ENCODE assay signal across 8 cellular contexts in genomic region chr10:43409385-43410109, GRCh38. TPM values are rescaled to one million over a fixed set of nuclear protein-coding genes. Genes with fewer than 3 reads are reported as not detected.
DNase-seq lines count a peak whose midpoint lies in the region; ATAC-seq and TF ChIP-seq lines count a peak whose summit lies in the region.

No MANE protein-coding gene starts in this region.

- DNase-seq in NCI-H1092 treated with DMSO at 0.1 percent for 48 hours (lab: John Stamatoyannopoulos, UW) (peak; percentile 31), fibroblast of pulmonary artery (ENCODE audit: low read depth) (no peak), trophoblast cell (peak; percentile 33 to 57), SW480 (ENCODE audit: low spot score) (no peak), NCI-H2196 (lab: John Stamatoyannopoulos, UW; ENCODE audit: unreplicated experiment) (no peak)
- DNase-seq in activated T-cell treated with anti-CD3 and anti-CD28 coated beads, Interleukin-2, amount 50 U/mL, for 24 hours: peak; percentile 79

- peaks cover 31% of the 10 kb centered on the region for H3F3A ChIP-seq in DOHH2 (ENCODE audit: control insufficient read depth, insufficient read depth)

- H3K4me2 ChIP-seq in DOHH2 (ENCODE audit: low read length) (peak overlapping the region; percentile 88), trophoblast cell (ENCODE audit: low read length) (peak overlapping the region; percentile 70)

- H3K4me3 ChIP-seq in DOHH2 (ENCODE audit: low read length): peak overlapping the region; percentile 85
- peak overlapping the region; percentile 68 for H3K4me3 ChIP-seq in fibroblast of pulmonary artery (replicated peaks; ENCODE audit: low read depth, low read length)
- peak overlapping the region; percentile 68 for H3K4me3 ChIP-seq in trophoblast cell (ENCODE audit: low read depth, low read length)

- peaks cover 9% of the 10 kb centered on the region; the same call in 1 of the 2 replicates for H4K20me1 ChIP-seq in DOHH2 (ENCODE audit: control insufficient read depth, insufficient read depth, low read depth, low read length)

- H4K8ac ChIP-seq in trophoblast cell (ENCODE audit: low read depth, low read length): peak overlapping the region; percentile 92

- no peaks in the 10 kb centered on the region for H3K9me3 Mint-ChIP-seq in activated T-cell treated with anti-CD3 and anti-CD28 coated beads, Interleukin-2, amount 50 U/mL, for 24 hours

- H3K9ac ChIP-seq in trophoblast cell (ENCODE audit: low read length): peak overlapping the region; percentile 43

- H3K27ac ChIP-seq in DOHH2 (ENCODE audit: low read depth, low read length) (peak overlapping the region; percentile 95), trophoblast cell (ENCODE audit: low read depth, low read length) (peak overlapping the region; percentile 82)

- H3K4me3 Mint-ChIP-seq in activated T-cell treated with anti-CD3 and anti-CD28 coated beads, Interleukin-2, amount 50 U/mL, for 24 hours: peak overlapping the region; percentile 99

- H4K12ac ChIP-seq in trophoblast cell (ENCODE audit: low read depth, low read length): peak overlapping the region; percentile 91

- H3K36me3 Mint-ChIP-seq in activated T-cell treated with anti-CD3 and anti-CD28 coated beads, Interleukin-2, amount 50 U/mL, for 24 hours (ENCODE audit: low read depth): peaks cover 46% of the 10 kb centered on the region

- H3K9me3 ChIP-seq in DOHH2 (ENCODE audit: control insufficient read depth, insufficient read depth, low read length) (no peaks in the 10 kb centered on the region), trophoblast cell (ENCODE audit: insufficient read depth, low read depth, low read length) (no peaks in the 10 kb centered on the region)

- peak overlapping the region; percentile 91 for H4K91ac ChIP-seq in trophoblast cell (ENCODE audit: low read depth, low read length)

- ATAC-seq in GM19351 (IDR thresholded peaks at IDR 0.05; ENCODE audit: unreplicated experiment): no peak

- peaks cover 21% of the 10 kb centered on the region for H3K4me1 ChIP-seq in DOHH2 (ENCODE audit: control insufficient read depth, low read length)
- peaks cover 12 to 13% of the 10 kb centered on the region in 2 experiments for H3K4me1 ChIP-seq in trophoblast cell (ENCODE audit: control insufficient read depth in 1 of 2, insufficient read depth in 2 of 2, low read length in 2 of 2)

- no peak for TF ChIP-seq CTCF in DOHH2 (IDR thresholded peaks at IDR 0.05; ENCODE audit: low read depth, low read length, poor library complexity, severe bottlenecking)
- no peak for TF ChIP-seq CTCF in fibroblast of pulmonary artery (IDR thresholded peaks at IDR 0.05; ENCODE audit: low read length, missing control alignments)

- H2AFZ ChIP-seq in trophoblast cell (ENCODE audit: insufficient read depth, low read length, poor library complexity): peak overlapping the region; percentile 71

- H3K36me3 ChIP-seq in DOHH2 (ENCODE audit: control insufficient read depth, low read length): peaks cover 42% of the 10 kb centered on the region
- H3K36me3 ChIP-seq in trophoblast cell (ENCODE audit: control insufficient read depth in 1 of 2, insufficient read depth in 2 of 2, low read length in 2 of 2): peaks cover 0 to 2% of the 10 kb centered on the region in 2 experiments

- H3K79me2 ChIP-seq in DOHH2 (ENCODE audit: control insufficient read depth, low read length) (peaks cover 57% of the 10 kb centered on the region), trophoblast cell (ENCODE audit: control insufficient read depth, insufficient read depth, low read length, poor library complexity) (peaks cover 26% of the 10 kb centered on the region)

- H3K27ac Mint-ChIP-seq in activated T-cell treated with anti-CD3 and anti-CD28 coated beads, Interleukin-2, amount 50 U/mL, for 24 hours: peak overlapping the region; percentile 100

- H3K79me1 ChIP-seq in trophoblast cell (ENCODE audit: low read length): peaks cover 21% of the 10 kb centered on the region

- H3K27me3 ChIP-seq in DOHH2 (ENCODE audit: control insufficient read depth, low read length): no peaks in the 10 kb centered on the region
- H3K27me3 ChIP-seq in trophoblast cell (ENCODE audit: insufficient read depth, low read length): no peaks in the 10 kb centered on the region

- peak overlapping the region; percentile 61 for H2BK5ac ChIP-seq in trophoblast cell (ENCODE audit: low read depth, low read length, poor library complexity)

- peak overlapping the region; percentile 86 for H3K18ac ChIP-seq in trophoblast cell (ENCODE audit: low read length)

- peak overlapping the region; percentile 97 for H2BK120ac ChIP-seq in trophoblast cell (ENCODE audit: insufficient read depth, low read length, poor library complexity)

- no peaks in the 10 kb centered on the region for H3K9me2 ChIP-seq in DOHH2 (replicated peaks; ENCODE audit: control insufficient read depth, low read length)

- H2AK5ac ChIP-seq in trophoblast cell (ENCODE audit: low read length): peak overlapping the region; percentile 91

- H3K4me1 Mint-ChIP-seq in activated T-cell treated with anti-CD3 and anti-CD28 coated beads, Interleukin-2, amount 50 U/mL, for 24 hours (ENCODE audit: low read depth): peaks cover 21% of the 10 kb centered on the region

- peak overlapping the region; percentile 95 for H3K4ac ChIP-seq in trophoblast cell (ENCODE audit: low read depth, low read length)

- H2BK12ac ChIP-seq in trophoblast cell (ENCODE audit: low read length): peak overlapping the region; percentile 61

- no peak overlapping the region for H3K23ac ChIP-seq in trophoblast cell (ENCODE audit: low read length)

- H3K27me3 Mint-ChIP-seq in activated T-cell treated with anti-CD3 and anti-CD28 coated beads, Interleukin-2, amount 50 U/mL, for 24 hours: no peaks in the 10 kb centered on the region

- WGBS in trophoblast cell (ENCODE audit: extremely low coverage, insufficient coverage, insufficient read length): no CpG with 5 or more reads among the region's 46 CpGs

- peak overlapping the region; percentile 91 for H3K14ac ChIP-seq in trophoblast cell (ENCODE audit: low read length)

RNA-seq across cellular contexts. Expression of gene HNRNPF, which starts 0.6 kb away (rescaled TPM):
- polyA plus RNA-seq in trophoblast cell (2013): 123 and 124 TPM in 2 replicates

RNA-seq across cellular contexts. Expression of gene ZNF487, which starts 27.4 kb away (rescaled TPM):
- polyA plus RNA-seq in trophoblast cell (2013): 1.5 and 1.8 TPM in 2 replicates

RNA-seq across cellular contexts. Expression of gene FXYD4, which starts 38.1 kb away (rescaled TPM):
- polyA plus RNA-seq in trophoblast cell (2013): 0.14 and 0.64 TPM in 2 replicates

Comparison
In these comparisons a context has a peak if more than half of its experiments do, and no peak if none do; other contexts are left out.
1. DNase-seq: peak in NCI-H1092 treated with DMSO at 0.1 percent for 48 hours (single experiment), activated T-cell treated with anti-CD3 and anti-CD28 coated beads, Interleukin-2, amount 50 U/mL, for 24 hours (single experiment) and trophoblast cell (2 of 2); none in fibroblast of pulmonary artery (single experiment), SW480 (single experiment) and NCI-H2196 (single experiment).
2. Peak in every context shown above with its lines, with median percentiles within 50 percentile points of each other: H3K4me3 ChIP-seq.